ENCODE assay signal across 8 cellular contexts in genomic region chr1:224116131-224116530, GRCh38. TPM values are rescaled to one million over a fixed set of nuclear protein-coding genes. Genes with fewer than 3 reads are reported as not detected.
DNase-seq lines count a peak whose midpoint lies in the region; ATAC-seq and FAIRE-seq lines count a peak whose summit lies in the region.

No MANE protein-coding gene starts in this region.

- DNase-seq in Right ventricle myocardium superior (no peak), Right ventricle myocardium inferior (ENCODE audit: missing footprints) (no peak), NCI-H446 (lab: John Stamatoyannopoulos, UW) (peak; percentile 24 to 67), small intestine (peak; percentile 65)
- DNase-seq in activated naive CD8-positive, alpha-beta T cell treated with anti-CD3 and anti-CD28 coated beads, Interleukin-2, amount 10 ng/mL, durations not matched to agents 7 days and 5 days: no peak
- DNase-seq in activated CD4-positive, alpha-beta T cell treated with anti-CD3 and anti-CD28 coated beads, Interleukin-2, amount 50 U/mL, for 1 hour: no peak

- no peak overlapping the region for H3K27ac ChIP-seq in small intestine (ENCODE audit: low read depth in 1 of 2, low read length in 1 of 2)

- H3K4me1 Mint-ChIP-seq in activated naive CD8-positive, alpha-beta T cell treated with anti-CD3 and anti-CD28 coated beads, Interleukin-2, amount 10 ng/mL, durations not matched to agents 7 days and 5 days: peaks cover 30% of the 10 kb centered on the region

- H3K27me3 Mint-ChIP-seq in activated naive CD8-positive, alpha-beta T cell treated with anti-CD3 and anti-CD28 coated beads, Interleukin-2, amount 10 ng/mL, durations not matched to agents 7 days and 5 days: peaks cover 7% of the 10 kb centered on the region

- H3K4me3 ChIP-seq in iPS-15b (ENCODE audit: low read depth, low read length) (peak overlapping the region; percentile 1), small intestine (ENCODE audit: low read depth in 1 of 2, low read length in 2 of 2) (no peak overlapping the region)

- intact Hi-C loops in Right ventricle myocardium superior (cut with DNase I): loop anchor here (5.0 kb wide), 2 partner anchors 216 to 341 kb away; partner anchors contain the start of gene NVL
- intact Hi-C loops in Right ventricle myocardium inferior (cut with DNase I): loop anchor here (1.0 kb wide), 1 partner anchor 341 kb away; no protein-coding TSS in a partner anchor

- ATAC-seq in Right ventricle myocardium superior (ENCODE audit: poor library complexity) (peak; percentile 36), Right ventricle myocardium inferior (no peak), HG03135 (IDR thresholded peaks at IDR 0.05; ENCODE audit: unreplicated experiment) (peak; percentile 38)
- ATAC-seq in activated naive CD8-positive, alpha-beta T cell treated with anti-CD3 and anti-CD28 coated beads, Interleukin-2, amount 10 ng/mL, durations not matched to agents 7 days and 5 days (ENCODE audit: low read depth): peak; percentile 30

- FAIRE-seq in small intestine (lab: Jason Lieb, UNC): peak; percentile 5

- H3K27ac Mint-ChIP-seq in activated naive CD8-positive, alpha-beta T cell treated with anti-CD3 and anti-CD28 coated beads, Interleukin-2, amount 10 ng/mL, durations not matched to agents 7 days and 5 days: peak overlapping the region; percentile 35

- H3K36me3 ChIP-seq in iPS-15b (ENCODE audit: control insufficient read depth, insufficient read depth, low read length): no peaks in the 10 kb centered on the region
- no peaks in the 10 kb centered on the region for H3K36me3 ChIP-seq in small intestine (ENCODE audit: control insufficient read depth in 2 of 2, insufficient read depth in 2 of 2, low read length in 2 of 2)

- H3K27me3 ChIP-seq in iPS-15b (ENCODE audit: control insufficient read depth, insufficient read depth, low read length) (no peaks in the 10 kb centered on the region), small intestine (ENCODE audit: control insufficient read depth in 2 of 2, insufficient read depth in 2 of 2, low read length in 2 of 2) (no peaks in the 10 kb centered on the region)

- POLR2A ChIA-PET in activated naive CD8-positive, alpha-beta T cell treated with anti-CD3 and anti-CD28 coated beads, Interleukin-2, amount 10 ng/mL, durations not matched to agents 7 days and 5 days (lab: Charles Lee): interaction anchor here (0.9 to 1.4 kb wide), 5 partner anchors 20 to 217 kb away, joined by 3 to 8 read pairs (median 3); partner anchors contain the start of genes DEGS1 and NVL

- peak overlapping the region; percentile 50 for H3K4me3 Mint-ChIP-seq in activated naive CD8-positive, alpha-beta T cell treated with anti-CD3 and anti-CD28 coated beads, Interleukin-2, amount 10 ng/mL, durations not matched to agents 7 days and 5 days

- H3K36me3 Mint-ChIP-seq in activated naive CD8-positive, alpha-beta T cell treated with anti-CD3 and anti-CD28 coated beads, Interleukin-2, amount 10 ng/mL, durations not matched to agents 7 days and 5 days: peaks cover 5% of the 10 kb centered on the region

- H3K9me3 ChIP-seq in iPS-15b (ENCODE audit: control insufficient read depth, insufficient read depth, low read length) (no peaks in the 10 kb centered on the region), small intestine (ENCODE audit: control insufficient read depth, low read depth) (no peaks in the 10 kb centered on the region)

- no peak overlapping the region for H3K9ac ChIP-seq in iPS-15b (ENCODE audit: low read depth, low read length)

- 5 to 14% (median 5%) methylated on average over 4 of the region's 4 CpGs for WGBS in small intestine, 3 donors

- no peaks in the 10 kb centered on the region for H3K9me3 Mint-ChIP-seq in activated naive CD8-positive, alpha-beta T cell treated with anti-CD3 and anti-CD28 coated beads, Interleukin-2, amount 10 ng/mL, durations not matched to agents 7 days and 5 days

- H3K4me1 ChIP-seq in iPS-15b (ENCODE audit: control insufficient read depth, insufficient read depth, low read length) (peaks cover 7% of the 10 kb centered on the region), small intestine (ENCODE audit: control insufficient read depth in 2 of 2, insufficient read depth in 1 of 2, low read depth in 1 of 2, low read length in 1 of 2) (no peaks in the 10 kb centered on the region)

RNA-seq across cellular contexts. Expression of gene FBXO28, which starts 2.2 kb away (rescaled TPM):
- total RNA-seq in Right ventricle myocardium superior: 18.6 TPM
- total RNA-seq in Right ventricle myocardium inferior: 17.3 TPM
- 10 to 100 TPM; 31.0 to 32.3 TPM for total RNA-seq in activated naive CD8-positive, alpha-beta T cell treated with anti-CD3 and anti-CD28 coated beads, Interleukin-2, amount 10 ng/mL, durations not matched to agents 7 days and 5 days
- polyA plus RNA-seq in small intestine: 1 to 10 TPM; 7.8 to 9.9 (median 8.9) TPM

Comparison
In these comparisons a context has a peak if more than half of its experiments do, and no peak if none do; other contexts are left out.
1. DNase-seq: peak in NCI-H446 (2 of 2) and small intestine (single experiment); none in Right ventricle myocardium superior (single experiment), Right ventricle myocardium inferior (single experiment), activated naive CD8-positive, alpha-beta T cell treated with anti-CD3 and anti-CD28 coated beads, Interleukin-2, amount 10 ng/mL, durations not matched to agents 7 days and 5 days (single experiment) and activated CD4-positive, alpha-beta T cell treated with anti-CD3 and anti-CD28 coated beads, Interleukin-2, amount 50 U/mL, for 1 hour (single experiment).